Comparison of ENCODE assay signal across 23 cellular contexts in genomic region chr4:184433258-184433892, GRCh38. TPM values are rescaled to one million over a fixed set of nuclear protein-coding genes. Genes with fewer than 3 reads are reported as not detected.
DNase-seq lines count a peak whose midpoint lies in the region; ATAC-seq, FAIRE-seq and TF ChIP-seq lines count a peak whose summit lies in the region.
"Had no signal": no experiment of that assay in that cellular context is flagged by ENCODE, and none has a peak within 500 bp of the region (broad histone marks: within the 10 kb centered on the region; RNA-seq: fewer than 3 reads in every experiment).

No MANE protein-coding gene starts in this region.

- peak overlapping the region in 5 of 8 donors; percentile 32 to 94 (median 65) for H3K27ac Mint-ChIP-seq in CD8-positive, alpha-beta memory T cell
- H3K27ac Mint-ChIP-seq: activated naive CD4-positive, alpha-beta T cell treated with anti-CD3 and anti-CD28 coated beads, Interleukin-2, amount 10 ng/mL, durations not matched to agents 7 days and 5 days had no signal

- H3K4me2 ChIP-seq in K562 (ENCODE audit: insufficient read depth, low read length) = no peak overlapping the region
- H3K4me2 ChIP-seq: hepatocyte had no signal

- ATAC-seq in K562 = no peak
- ATAC-seq: T-cell had no signal

- peak; percentile 21 for TF ChIP-seq CTCF in AG09319 (IDR thresholded peaks at IDR 0.05; ENCODE audit: low read depth, low read length)
- TF ChIP-seq CTCF in K562 (IDR thresholded peaks at IDR 0.05 in 2 of 3, conservative IDR thresholded peaks at IDR 0.05 in 1 of 3; ENCODE audit: insufficient read depth in 2 of 3, low read depth in 1 of 3, low read length in 3 of 3) = no peak
- peak; percentile 29 for TF ChIP-seq CTCF in liver (IDR thresholded peaks at IDR 0.05; ENCODE audit: low read depth, low read length, missing input control)
- no peak for TF ChIP-seq CTCF in suprapubic skin (IDR thresholded peaks at IDR 0.05)
- TF ChIP-seq CTCF in brain microvascular endothelial cell (IDR thresholded peaks at IDR 0.05; ENCODE audit: low read depth, low read length, missing control alignments) = no peak

- peak; percentile 52 for DNase-seq in AG09319 (ENCODE audit: extremely low read depth, low read depth)
- no peak for DNase-seq in CD8-positive, alpha-beta memory T cell
- no peak for DNase-seq in K562 (ENCODE audit: extremely low read depth in 1 of 4, low spot score in 3 of 4)
- no peak for DNase-seq in suprapubic skin (ENCODE audit: low spot score in 2 of 2)
- no peak for DNase-seq in KBM-7
- DNase-seq in retina = no peak
- no peak for DNase-seq in brain microvascular endothelial cell
- DNase-seq: activated naive CD4-positive, alpha-beta T cell treated with anti-CD3 and anti-CD28 coated beads, Interleukin-2, amount 10 ng/mL, durations not matched to agents 7 days and 5 days; activated T-cell treated with anti-CD3 and anti-CD28 coated beads for 4 hours; COR-L47; EL; NCI-H1105 treated with DMSO at 0.1 percent for 48 hours; NCI-H524; OCI-M1; SIG-M5; stimulated activated CD8-positive, alpha-beta memory T cell treated with anti-CD3 and anti-CD28 coated beads, Interleukin-4, amount 100 ng/mL, for 48 hours; T-cell had no signal

- CTCF ChIA-PET in CD8-positive, alpha-beta memory T cell (lab: Charles Lee) = no interaction called here
- CTCF ChIA-PET in K562 (lab: Yijun Ruan, JAX; ENCODE audit: low intra/inter-chr PET ratio) = no interaction called here

- H3K27ac ChIP-seq in CD8-positive, alpha-beta memory T cell (ENCODE audit: low read depth, low read length) = no peak overlapping the region
- no peak overlapping the region for H3K27ac ChIP-seq in K562 (ENCODE audit: extremely low read depth, low read depth, low read length)
- H3K27ac ChIP-seq in liver (ENCODE audit: low read depth in 1 of 2, low read length in 2 of 2) = peak overlapping the region; percentile 14 to 20
- no peak overlapping the region for H3K27ac ChIP-seq in suprapubic skin
- H3K27ac ChIP-seq in brain microvascular endothelial cell = no peak overlapping the region
- H3K27ac ChIP-seq: hepatocyte, vagina had no signal

- FAIRE-seq in K562 (lab: Jason Lieb, UNC) = no peak
- FAIRE-seq: GM18507, keratinocyte had no signal

- WGBS in K562 (ENCODE audit: insufficient coverage, low coverage, missing lambda C conversion rate) = 89% methylated on average over 17 of the region's 17 CpGs
- 63% methylated on average over 17 of the region's 17 CpGs for WGBS in liver
- WGBS in suprapubic skin = 90% methylated on average over 17 of the region's 17 CpGs

- H3K36me3 ChIP-seq in CD8-positive, alpha-beta memory T cell (ENCODE audit: insufficient read depth, low read length) = no peaks in the 10 kb centered on the region
- no peaks in the 10 kb centered on the region; the same call in 2 of the 3 replicates for H3K36me3 ChIP-seq in K562 (ENCODE audit: control insufficient read depth, insufficient read depth, low read length)
- H3K36me3 ChIP-seq in liver (ENCODE audit: control insufficient read depth in 4 of 4, insufficient read depth in 3 of 4, low read depth in 1 of 4, low read length in 3 of 4) = peaks cover 0 to 5% (median 0%) of the 10 kb centered on the region in 4 donors
- no peaks in the 10 kb centered on the region for H3K36me3 ChIP-seq in suprapubic skin
- H3K36me3 ChIP-seq in brain microvascular endothelial cell (replicated peaks) = peaks cover under 1% of the 10 kb centered on the region

- intact Hi-C loops in K562 (cut with micrococcal nuclease) = no loop called here

- no peak overlapping the region for H3K9ac ChIP-seq in K562 (ENCODE audit: insufficient read depth in 1 of 2, low read depth in 2 of 2, low read length in 2 of 2)
- H3K9ac ChIP-seq in liver (ENCODE audit: low read depth in 1 of 2, low read length in 2 of 2) = no peak overlapping the region

- H3K79me2 ChIP-seq in K562 (ENCODE audit: control insufficient read depth, insufficient read depth, low read length) = peaks cover 5% of the 10 kb centered on the region; the same call in 1 of the 3 replicates

- no TSS peak for BruUV-seq in K562 (replicated peaks; lab: Mats Ljungman, UMichigan)

- TF ChIP-seq EP300 in K562 (IDR thresholded peaks at IDR 0.05; ENCODE audit: low read length) = no peak
- no peak for TF ChIP-seq EP300 in suprapubic skin (IDR thresholded peaks at IDR 0.05)

- H3K36me3 Mint-ChIP-seq in CD8-positive, alpha-beta memory T cell = peaks cover 0 to 49% (median 10%) of the 10 kb centered on the region in 3 donors

- no peaks in the 10 kb centered on the region for H3K9me3 ChIP-seq in CD8-positive, alpha-beta memory T cell (ENCODE audit: low read length)
- no peaks in the 10 kb centered on the region for H3K9me3 ChIP-seq in K562 (replicated peaks; ENCODE audit: control insufficient read depth, insufficient read depth, low read depth, low read length)
- no peaks in the 10 kb centered on the region for H3K9me3 ChIP-seq in liver (ENCODE audit: control insufficient read depth in 4 of 4, low read length in 3 of 4)
- H3K9me3 ChIP-seq in suprapubic skin = no peaks in the 10 kb centered on the region
- H3K9me3 ChIP-seq: vagina had no signal

- H3K4me1 ChIP-seq in CD8-positive, alpha-beta memory T cell (ENCODE audit: insufficient read depth, low read length) = peaks cover 27% of the 10 kb centered on the region
- H3K4me1 ChIP-seq in K562 (replicated peaks in 1 of 2; ENCODE audit: control insufficient read depth in 2 of 2, insufficient read depth in 2 of 2, low read length in 2 of 2) (peaks cover 0 to 3% of the 10 kb centered on the region in 2 experiments; a peak in 1 of 5 replicates), liver (ENCODE audit: control insufficient read depth in 4 of 4, insufficient read depth in 4 of 4, low read length in 3 of 4) (peaks cover 5 to 12% (median 7%) of the 10 kb centered on the region in 4 donors), suprapubic skin (peaks cover 8% of the 10 kb centered on the region)

- no peak overlapping the region for H2AFZ ChIP-seq in K562 (ENCODE audit: low read depth, low read length)
- H2AFZ ChIP-seq: hepatocyte had no signal

- no peak overlapping the region for H3K4me3 ChIP-seq in CD8-positive, alpha-beta memory T cell (ENCODE audit: low read length)
- no peak overlapping the region for H3K4me3 ChIP-seq in K562
- H3K4me3 ChIP-seq in liver (ENCODE audit: low read depth in 1 of 3, low read length in 3 of 3) = no peak overlapping the region
- no peak overlapping the region for H3K4me3 ChIP-seq in suprapubic skin
- H3K4me3 ChIP-seq in brain microvascular endothelial cell (ENCODE audit: low read depth, low read length) = no peak overlapping the region
- H3K4me3 ChIP-seq: coronary artery, hepatocyte, vagina had no signal

- in situ Hi-C loops in K562 (cut with MboI) = no loop called here
- in situ Hi-C loops in KBM-7 (cut with MboI; ENCODE audit: low pct_unique_long_range_greater_than_20kb, low sequenced_read_pairs) = no loop called here
- in situ Hi-C loops in brain microvascular endothelial cell (cut with HindIII; ENCODE audit: low pct_ligation_motif_present, low sequenced_read_pairs) = no loop called here

- H3K9me1 ChIP-seq in K562 (ENCODE audit: control insufficient read depth, insufficient read depth, low read length) = no peaks in the 10 kb centered on the region

- TF ChIP-seq POLR2A in K562 (conservative IDR thresholded peaks at IDR 0.05) (no peak), suprapubic skin (IDR thresholded peaks at IDR 0.05) (no peak)

- peaks cover 0 to 1% of the 10 kb centered on the region in 2 donors for H3K27me3 Mint-ChIP-seq in CD8-positive, alpha-beta memory T cell
- H3K27me3 Mint-ChIP-seq: activated naive CD4-positive, alpha-beta T cell treated with anti-CD3 and anti-CD28 coated beads, Interleukin-2, amount 10 ng/mL, durations not matched to agents 7 days and 5 days; T-cell had no signal

- peaks cover 5% of the 10 kb centered on the region for H4K20me1 ChIP-seq in K562 (replicated peaks; ENCODE audit: control insufficient read depth, insufficient read depth, low read length)

- no peak overlapping the region for H3K4me3 Mint-ChIP-seq in CD8-positive, alpha-beta memory T cell
- H3K4me3 Mint-ChIP-seq: activated naive CD4-positive, alpha-beta T cell treated with anti-CD3 and anti-CD28 coated beads, Interleukin-2, amount 10 ng/mL, durations not matched to agents 7 days and 5 days; T-cell had no signal

- POLR2A ChIA-PET in CD8-positive, alpha-beta memory T cell (lab: Charles Lee) = no interaction called here
- POLR2A ChIA-PET in K562 (lab: Yijun Ruan, JAX) = no interaction called here

- H3K9me3 Mint-ChIP-seq in CD8-positive, alpha-beta memory T cell = no peaks in the 10 kb centered on the region
- H3K9me3 Mint-ChIP-seq: activated naive CD4-positive, alpha-beta T cell treated with anti-CD3 and anti-CD28 coated beads, Interleukin-2, amount 10 ng/mL, durations not matched to agents 7 days and 5 days; T-cell had no signal

- no peaks in the 10 kb centered on the region for H3K27me3 ChIP-seq in CD8-positive, alpha-beta memory T cell (ENCODE audit: insufficient read depth, low read length, poor library complexity, severe bottlenecking)
- H3K27me3 ChIP-seq in K562 (ENCODE audit: control insufficient read depth in 2 of 2, insufficient read depth in 2 of 2, low read length in 2 of 2) (no peaks in the 10 kb centered on the region), liver (ENCODE audit: control insufficient read depth in 4 of 4, insufficient read depth in 4 of 4, low read length in 3 of 4) (no peaks in the 10 kb centered on the region), suprapubic skin (no peaks in the 10 kb centered on the region), brain microvascular endothelial cell (replicated peaks) (no peaks in the 10 kb centered on the region)
- H3K27me3 ChIP-seq: hepatocyte, vagina had no signal

- peaks cover 64 to 90% (median 82%) of the 10 kb centered on the region in 3 donors for H3K4me1 Mint-ChIP-seq in CD8-positive, alpha-beta memory T cell

- no peak for TF ChIP-seq RAD21 in K562 (CRISPR knock-in tag; conservative IDR thresholded peaks at IDR 0.05 in 1 of 2, IDR thresholded peaks at IDR 0.05 in 1 of 2)
- peak; percentile 74 for TF ChIP-seq RAD21 in liver (IDR thresholded peaks at IDR 0.05)

RNA-seq across cellular contexts. Expression of gene IRF2, which starts 41.0 kb away (rescaled TPM):
- 10 to 100 TPM; 44.1 to 44.3 TPM for total RNA-seq in CD8-positive, alpha-beta memory T cell
- 79.3 TPM for polyA plus RNA-seq in CD8-positive, alpha-beta memory T cell
- 15.6 and 19.2 TPM in 2 replicates for total RNA-seq in K562 (2011; cell fraction: chromatin; rRNA removed; ENCODE audit: low replicate concordance)
- 10.3 and 10.7 TPM in 2 replicates for total RNA-seq in K562 (2011; cell fraction: nucleolus; rRNA removed)
- 10.5 and 12.5 TPM in 2 replicates for total RNA-seq in K562 (2011; cell fraction: nucleoplasm; rRNA removed)
- total RNA-seq in K562 (2014; rRNA removed) (7.1 and 8.2 TPM in 2 replicates), K562 (2014; rRNA removed; fragmentation: Illumina TruSeq; extraction: Trizol) (12.0 TPM in 2 replicates), K562 (2015; rRNA removed; fragmentation: Illumina TruSeq; extraction: Trizol) (9.9 and 10.2 TPM in 2 replicates), K562 (2021) (11.3 and 11.9 TPM in 2 replicates), liver (10 to 100 TPM; 24.4 to 25.5 TPM), suprapubic skin (10 to 100 TPM; 27.9 to 38.7 (median 29.9) TPM)
- polyA plus RNA-seq in K562 (2011; rRNA removed) (11.3 and 15.3 TPM in 2 replicates), K562 (2014; fragmentation: Illumina TruSeq; extraction: Trizol) (12.2 and 14.5 TPM in 2 replicates), K562 (2014; fragmentation: Nextera tagmentation; extraction: Ambion mirVana) (10 to 100 TPM in 1 of 2 experiments, 1 to 10 TPM in 1; 8.8 to 17.1 TPM), K562 (2014; rRNA removed) (8.4 and 9.4 TPM in 2 replicates), liver (10 to 100 TPM; 12.9 to 20.1 TPM)
- 11.6 and 13.5 TPM in 2 replicates for polyA plus RNA-seq in K562 (2011; cell fraction: cytosol; rRNA removed)
- polyA plus RNA-seq in K562 (2011; cell fraction: nucleus; rRNA removed) = 9.3 and 12.3 TPM in 2 replicates
- polyA plus RNA-seq in K562 (2012) = 10.6 and 13.8 TPM in 2 replicates
- 18.1 and 18.7 TPM in 2 replicates for polyA minus RNA-seq in K562 (2011; rRNA and poly(A)+ RNA removed)
- polyA minus RNA-seq in K562 (2011; cell fraction: cytosol; rRNA and poly(A)+ RNA removed) = 8.7 and 10.5 TPM in 2 replicates
- 7.4 and 19.0 TPM in 2 replicates for polyA minus RNA-seq in K562 (2011; cell fraction: nucleus; rRNA and poly(A)+ RNA removed)

Comparison
In these comparisons a context has a peak if more than half of its experiments do, and no peak if none do; other contexts are left out.
1. CTCF ChIP-seq: peak in AG09319 (single experiment) and liver (single experiment); none in K562 (0 of 3), suprapubic skin (0 of 2) and brain microvascular endothelial cell (single experiment).
2. H3K27ac ChIP-seq: peak in liver (2 of 2); none in CD8-positive, alpha-beta memory T cell (single experiment), K562 (single experiment), suprapubic skin (single experiment) and brain microvascular endothelial cell (single experiment).